ENCODE assay signal across 8 cellular contexts in the genomic region with DNA sequence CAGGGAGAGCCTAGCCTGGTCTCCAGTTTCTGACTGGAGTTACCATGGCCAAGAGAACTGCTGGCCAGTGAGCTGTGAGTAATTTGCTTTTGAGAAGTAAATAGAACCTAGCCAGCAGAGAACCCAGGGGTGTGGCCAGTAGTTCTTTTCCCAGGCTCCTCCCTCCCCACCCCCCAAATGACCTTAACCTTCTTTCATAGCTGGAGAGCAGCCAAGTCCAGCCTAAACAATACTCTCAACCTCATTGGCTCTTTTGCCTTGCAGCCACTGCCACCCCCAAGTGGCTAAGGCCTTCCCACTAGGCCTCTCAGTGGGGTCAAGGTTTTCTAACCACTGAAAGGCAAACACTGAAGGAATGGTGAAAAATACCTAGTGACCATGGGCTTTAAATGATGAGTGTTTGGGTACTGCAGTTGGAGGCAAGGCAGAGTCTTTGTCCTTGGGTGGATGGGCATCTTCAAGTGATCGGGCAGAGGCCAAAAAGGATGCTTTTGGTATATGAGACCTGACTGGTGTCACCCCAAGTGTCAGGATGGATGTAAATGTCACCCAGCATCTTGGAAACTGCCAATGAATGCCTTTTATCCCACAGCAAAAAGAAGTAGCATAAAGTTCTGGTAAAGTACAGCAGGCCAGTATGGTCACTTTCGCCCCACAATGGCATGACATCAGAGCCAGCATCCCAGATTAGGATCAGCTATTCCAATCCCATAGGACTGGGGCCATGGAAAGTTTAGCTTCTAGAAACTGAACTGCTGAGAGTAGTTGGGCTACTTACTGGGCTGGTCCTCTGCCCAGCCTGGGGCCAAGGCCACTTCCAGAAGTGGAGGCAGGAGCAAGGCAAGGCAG. TPM values are rescaled to one million over a fixed set of nuclear protein-coding genes. Genes with fewer than 3 reads are reported as not detected.
DNase-seq lines count a peak whose midpoint lies in the region; ATAC-seq, FAIRE-seq and TF ChIP-seq lines count a peak whose summit lies in the region.

No MANE protein-coding gene starts in this region.

- no peak overlapping the region for H3K4me3 ChIP-seq in NB4 (ENCODE audit: low read depth, low read length)

- FAIRE-seq in GM12891 (lab: Jason Lieb, UNC): no peak

- ATAC-seq in HG03025 (IDR thresholded peaks at IDR 0.05; ENCODE audit: low FRiP score, unreplicated experiment): no peak

- TF ChIP-seq CTCF in NB4 (IDR thresholded peaks at IDR 0.05; ENCODE audit: low read depth, low read length): no peak

- DNase-seq in COR-L47 (lab: John Stamatoyannopoulos, UW) (peak; percentile 75), NB4 (ENCODE audit: low read depth) (peak; percentile 67), anterior cingulate cortex (lab: John Stamatoyannopoulos, UW) (peak in 48 of 58 donors; percentile 15 to 94 (median 58)), kidney tubule cell (ENCODE audit: low spot score) (peak; percentile 64), superior temporal gyrus (ENCODE audit: extremely low spot score) (peak; percentile 61), GM12891 (ENCODE audit: insufficient read length, low spot score) (no peak)
- no peak for DNase-seq in stimulated activated CD4-positive, alpha-beta T cell treated with anti-CD3 and anti-CD28 coated beads, Interleukin-4, amount 100 ng/mL, for 4 hours

- TF ChIP-seq POLR2A in NB4 (IDR thresholded peaks at IDR 0.05; ENCODE audit: extremely low read depth, insufficient read length) (no peak), GM12891 (IDR thresholded peaks at IDR 0.05; ENCODE audit: low read depth, low read length) (no peak)

TF ChIP-seq in GM12891, 5 proteins besides CTCF, POLR2A, EP300 and RAD21:
- no peak for TF ChIP-seq SPI1 (IDR thresholded peaks at IDR 0.05; ENCODE audit: low read depth, low read length)
- no peak for TF ChIP-seq TAF1 (IDR thresholded peaks at IDR 0.05; ENCODE audit: low read depth, low read length)
- no peak for TF ChIP-seq POU2F2 (IDR thresholded peaks at IDR 0.05; ENCODE audit: low read depth, low read length)
- TF ChIP-seq PAX5 (IDR thresholded peaks at IDR 0.05; ENCODE audit: insufficient read depth, low read length, severe bottlenecking): no peak
- TF ChIP-seq POLR2AphosphoS5 (IDR thresholded peaks at IDR 0.05; ENCODE audit: low read depth, low read length): no peak

RNA-seq across cellular contexts. Expression of gene PIGV, which starts 3.5 kb away (rescaled TPM):
- polyA plus RNA-seq in GM12891 (2012; ENCODE audit: low read depth, missing spikeins): 11.0 TPM

RNA-seq across cellular contexts. Expression of gene ZDHHC18, which starts 42.2 kb away (rescaled TPM):
- polyA plus RNA-seq in GM12891 (2012; ENCODE audit: low read depth, missing spikeins): 24.3 TPM

Comparison
In these comparisons a context has a peak if more than half of its experiments do, and no peak if none do; other contexts are left out.
1. DNase-seq: peak in COR-L47 (single experiment), NB4 (single experiment), anterior cingulate cortex (48 of 58), kidney tubule cell (single experiment) and superior temporal gyrus (single experiment); none in stimulated activated CD4-positive, alpha-beta T cell treated with anti-CD3 and anti-CD28 coated beads, Interleukin-4, amount 100 ng/mL, for 4 hours (0 of 2) and GM12891 (single experiment).